In genomic region chrX:46185923-46186810, GRCh38 we compare ENCODE assay signal across 16 cellular contexts.
A peak's percentile ranks its signal among the peaks of the same experiment; 100 is the strongest.
DNase-seq lines count a peak whose midpoint lies in the region; ATAC-seq, FAIRE-seq and TF ChIP-seq lines count a peak whose summit lies in the region.
"Had no signal": no experiment of that assay in that cellular context is flagged by ENCODE, and none has a peak within 500 bp of the region (broad histone marks: within the 10 kb centered on the region; RNA-seq: fewer than 3 reads in every experiment).

No MANE protein-coding gene starts in this region.

- no peaks in the 10 kb centered on the region for H3K27me3 ChIP-seq in Caco-2 (replicated peaks; ENCODE audit: control insufficient read depth, insufficient read depth, low read length)
- no peaks in the 10 kb centered on the region for H3K27me3 ChIP-seq in mammary epithelial cell (ENCODE audit: insufficient read depth, low read length)
- no peaks in the 10 kb centered on the region for H3K27me3 ChIP-seq in keratinocyte (ENCODE audit: control insufficient read depth, extremely low read depth, insufficient read depth, low read length)
- H3K27me3 ChIP-seq in thyroid gland, result no peaks in the 10 kb centered on the region

- CTCF ChIA-PET in Caco-2 (lab: Charles Lee), result no interaction called here
- CTCF ChIA-PET in mammary epithelial cell (lab: Charles Lee; ENCODE audit: low non-redundant PET), result no interaction called here

- H2AFZ ChIP-seq in mammary epithelial cell (ENCODE audit: low read depth, low read length) (no peak overlapping the region), keratinocyte (ENCODE audit: control insufficient read depth, low read length) (no peak overlapping the region)
- H2AFZ ChIP-seq: PC-9 had no signal

- FAIRE-seq in keratinocyte (lab: Jason Lieb, UNC), result peak; percentile 86
- FAIRE-seq: D721Med had no signal

- H3K36me3 Mint-ChIP-seq in Caco-2 (ENCODE audit: insufficient read depth, unreplicated experiment) (no peaks in the 10 kb centered on the region), type B pancreatic cell (no peaks in the 10 kb centered on the region)
- H3K36me3 Mint-ChIP-seq: CD4-positive, CD25-positive, alpha-beta regulatory T cell had no signal

- H3K9me3 ChIP-seq in Caco-2 (no peaks in the 10 kb centered on the region), mammary epithelial cell (replicated peaks; ENCODE audit: insufficient read depth, low read length) (peaks cover 5% of the 10 kb centered on the region), keratinocyte (ENCODE audit: control insufficient read depth, low read depth, low read length) (peaks cover 5% of the 10 kb centered on the region), thyroid gland (no peaks in the 10 kb centered on the region)

- no peaks in the 10 kb centered on the region for H3K79me2 ChIP-seq in mammary epithelial cell (ENCODE audit: insufficient read depth, low read length)
- peaks cover 3% of the 10 kb centered on the region for H3K79me2 ChIP-seq in keratinocyte (ENCODE audit: control insufficient read depth, insufficient read depth, low read length)

- no peaks in the 10 kb centered on the region for H3K9me1 ChIP-seq in keratinocyte (ENCODE audit: control insufficient read depth, extremely low read depth, insufficient read depth, low read length)

- 22% methylated on average over 7 of the region's 7 CpGs for whole genome bisulfite sequencing in mammary epithelial cell (ENCODE audit: low coverage, missing lambda C conversion rate)
- WGBS in thyroid gland, 2 donors, result 79 to 83% methylated on average over 7 of the region's 7 CpGs

- H3K4me3 Mint-ChIP-seq in Caco-2 (ENCODE audit: unreplicated experiment), result no peak overlapping the region
- H3K4me3 Mint-ChIP-seq in type B pancreatic cell, result no peak overlapping the region
- H3K4me3 Mint-ChIP-seq: CD4-positive, CD25-positive, alpha-beta regulatory T cell had no signal

- H3K9me3 Mint-ChIP-seq in Caco-2 (ENCODE audit: unreplicated experiment) (peaks cover 35% of the 10 kb centered on the region), type B pancreatic cell (no peaks in the 10 kb centered on the region)

- no peak for TF ChIP-seq CTCF in Caco-2 (IDR thresholded peaks at IDR 0.05; ENCODE audit: insufficient read depth in 1 of 2, low read depth in 1 of 2, low read length in 1 of 2, severe bottlenecking in 1 of 2, unreplicated experiment in 1 of 2)
- no peak for TF ChIP-seq CTCF in mammary epithelial cell (conservative IDR thresholded peaks at IDR 0.05 in 1 of 2, IDR thresholded peaks at IDR 0.05 in 1 of 2; ENCODE audit: extremely low read depth in 1 of 2, insufficient read depth in 1 of 2, low read depth in 1 of 2, low read length in 2 of 2)
- TF ChIP-seq CTCF in keratinocyte (optimal IDR thresholded peaks at IDR 0.05 in 1 of 3, IDR thresholded peaks at IDR 0.05 in 1 of 3, conservative IDR thresholded peaks at IDR 0.05 in 1 of 3; ENCODE audit: extremely low read depth in 1 of 3, insufficient read depth in 2 of 3, low read length in 3 of 3), result no peak
- no peak for TF ChIP-seq CTCF in thyroid gland (IDR thresholded peaks at IDR 0.05)
- TF ChIP-seq CTCF in type B pancreatic cell (conservative IDR thresholded peaks at IDR 0.05), result no peak

- peak overlapping the region; percentile 75 for H3K27ac ChIP-seq in mammary epithelial cell (ENCODE audit: insufficient read depth, low read depth, low read length)
- peak overlapping the region; percentile 69 for H3K27ac ChIP-seq in keratinocyte (ENCODE audit: control insufficient read depth, insufficient read depth, low read length)
- H3K27ac ChIP-seq in thyroid gland, result no peak overlapping the region
- H3K27ac ChIP-seq: PC-9 had no signal

- H3K4me2 ChIP-seq in mammary epithelial cell (ENCODE audit: insufficient read depth, low read depth, low read length) (peak overlapping the region; percentile 59), keratinocyte (ENCODE audit: control insufficient read depth, extremely low read depth, insufficient read depth, low read depth, low read length) (peak overlapping the region; percentile 49)
- H3K4me2 ChIP-seq: PC-9 had no signal

- H3K4me1 ChIP-seq in Caco-2 (peaks cover 17% of the 10 kb centered on the region), mammary epithelial cell (ENCODE audit: insufficient read depth, low read length) (peaks cover 34% of the 10 kb centered on the region), keratinocyte (ENCODE audit: control insufficient read depth, extremely low read depth, insufficient read depth, low read length) (peaks cover 37% of the 10 kb centered on the region), thyroid gland (no peaks in the 10 kb centered on the region)

- H3K9ac ChIP-seq in mammary epithelial cell (ENCODE audit: insufficient read depth, low read length) (peak overlapping the region; percentile 33), keratinocyte (ENCODE audit: control insufficient read depth, extremely low read depth, insufficient read depth, low read length) (peak overlapping the region; percentile 35)

- H3K27me3 Mint-ChIP-seq in Caco-2 (ENCODE audit: insufficient read depth, unreplicated experiment), result no peaks in the 10 kb centered on the region
- no peaks in the 10 kb centered on the region for H3K27me3 Mint-ChIP-seq in type B pancreatic cell

- BruUV-seq in Caco-2 (replicated peaks; lab: Mats Ljungman, UMichigan) (no TSS peak), mammary epithelial cell (replicated peaks; lab: Mats Ljungman, UMichigan) (TSS peak; percentile 82)

- no peak for TF ChIP-seq POLR2A in thyroid gland (IDR thresholded peaks at IDR 0.05)

- POLR2A ChIA-PET in Caco-2 (lab: Charles Lee), result no interaction called here

- intact Hi-C loops in Caco-2 (cut with micrococcal nuclease; ENCODE audit: unreplicated experiment), result no loop called here
- intact Hi-C loops in mammary epithelial cell (cut with micrococcal nuclease), result loop anchor here (2.0 to 5.0 kb wide), 6 partner anchors 15 to 334 kb away; no protein-coding TSS in a partner anchor
- intact Hi-C loops in thyroid gland (cut with DNase I), result no loop called here

- no peak overlapping the region for H3K4me3 ChIP-seq in Caco-2 (ENCODE audit: low read depth, low read length)
- H3K4me3 ChIP-seq in mammary epithelial cell (replicated peaks in 1 of 3; ENCODE audit: insufficient read depth in 1 of 3, low read depth in 2 of 3, low read length in 3 of 3), result no peak overlapping the region
- H3K4me3 ChIP-seq in keratinocyte (ENCODE audit: control insufficient read depth in 2 of 3, extremely low read depth in 1 of 3, insufficient read depth in 2 of 3, low read depth in 1 of 3, low read length in 3 of 3), result peak overlapping the region in 1 of 3 experiments; percentile 16
- H3K4me3 ChIP-seq in thyroid gland (replicated peaks in 1 of 3), result no peak overlapping the region
- H3K4me3 ChIP-seq: PC-9 had no signal

- no peak for ATAC-seq in HG03175 (IDR thresholded peaks at IDR 0.05; ENCODE audit: unreplicated experiment)

- dilution Hi-C loops in mammary epithelial cell (cut with HindIII; ENCODE audit: low sequenced_read_pairs) (no loop called here), keratinocyte (cut with MboI; ENCODE audit: extremely low pct_ligation_motif_present, low sequenced_read_pairs) (no loop called here)

- H3K27ac Mint-ChIP-seq in Caco-2 (ENCODE audit: unreplicated experiment) (peak overlapping the region; percentile 71), type B pancreatic cell (no peak overlapping the region)
- H3K27ac Mint-ChIP-seq: CD4-positive, CD25-positive, alpha-beta regulatory T cell had no signal

- H4K20me1 ChIP-seq in mammary epithelial cell (ENCODE audit: insufficient read depth, low read length) (no peaks in the 10 kb centered on the region), keratinocyte (ENCODE audit: control insufficient read depth, extremely low read depth, insufficient read depth, low read length) (no peaks in the 10 kb centered on the region)

- peaks cover 18% of the 10 kb centered on the region for H3K4me1 Mint-ChIP-seq in Caco-2 (ENCODE audit: low read depth, unreplicated experiment)
- H3K4me1 Mint-ChIP-seq in type B pancreatic cell (ENCODE audit: unreplicated experiment), result no peaks in the 10 kb centered on the region
- H3K4me1 Mint-ChIP-seq: CD4-positive, CD25-positive, alpha-beta regulatory T cell had no signal

- DNase-seq in Caco-2 (peak in 1 of 2 experiments; percentile 31), HT-29 (ENCODE audit: low spot score) (peak; percentile 39), mammary epithelial cell (peak; percentile 78), keratinocyte (ENCODE audit: low read depth, low spot score) (peak; percentile 84), thyroid gland (no peak), type B pancreatic cell (ENCODE audit: extremely low spot score, unreplicated experiment) (no peak)
- DNase-seq: AML-193; CD4-positive, CD25-positive, alpha-beta regulatory T cell; GF-D8; Karpas-422; NCI-H146; NCI-H2107; SHP77 treated with DMSO at 0.1 percent for 48 hours had no signal

- in situ Hi-C loops in mammary epithelial cell (cut with MboI; ENCODE audit: low sequenced_read_pairs in 2 of 2), result no loop called here

- H3K36me3 ChIP-seq in Caco-2 (ENCODE audit: control insufficient read depth, insufficient read depth, low read length) (no peaks in the 10 kb centered on the region), mammary epithelial cell (ENCODE audit: insufficient read depth, low read length) (no peaks in the 10 kb centered on the region), keratinocyte (ENCODE audit: control insufficient read depth in 2 of 2, extremely low read depth in 1 of 2, insufficient read depth in 2 of 2, low read length in 2 of 2) (no peaks in the 10 kb centered on the region), thyroid gland (no peaks in the 10 kb centered on the region)

Comparison
In these comparisons a context has a peak if more than half of its experiments do, and no peak if none do; other contexts are left out.
1. DNase-seq: peak in HT-29 (single experiment), mammary epithelial cell (single experiment) and keratinocyte (single experiment); none in thyroid gland (0 of 2) and type B pancreatic cell (single experiment).
2. H3K27ac ChIP-seq: peak in mammary epithelial cell (single experiment) and keratinocyte (single experiment); none in thyroid gland (0 of 3).